ENCODE assay signal across 12 cellular contexts in the genomic region with DNA sequence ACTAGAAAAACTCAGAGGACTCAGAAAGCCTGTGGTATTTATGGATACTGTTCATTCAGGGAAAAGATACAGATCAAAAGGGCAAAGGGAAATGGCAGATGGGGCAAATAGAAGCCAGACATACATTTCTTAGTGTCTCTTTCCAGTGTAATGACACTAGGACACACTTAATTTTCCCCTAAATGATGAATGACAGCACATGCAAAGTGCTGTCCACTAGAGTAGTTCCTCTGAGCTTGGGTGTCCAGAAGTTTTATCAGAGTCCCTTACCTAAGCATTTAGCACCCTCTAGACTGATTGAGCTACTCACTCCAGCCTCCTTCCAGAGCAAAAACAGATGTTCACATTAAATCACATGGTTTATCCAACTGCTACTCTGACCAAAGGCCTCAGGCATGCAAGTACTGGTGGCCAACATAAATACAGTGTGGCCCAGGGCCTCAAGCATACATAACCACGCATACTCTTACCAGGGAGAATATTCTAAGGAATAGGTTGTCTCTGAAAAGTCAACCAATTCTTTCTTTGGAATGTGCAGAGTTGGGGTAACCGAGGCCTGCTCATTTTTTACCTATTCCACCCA.
DNase-seq lines count a peak whose midpoint lies in the region; ATAC-seq and TF ChIP-seq lines count a peak whose summit lies in the region.
"Had no signal": no experiment of that assay in that cellular context is flagged by ENCODE, and none has a peak within 500 bp of the region (broad histone marks: within the 10 kb centered on the region; RNA-seq: fewer than 3 reads in every experiment).

No MANE protein-coding gene starts in this region.

- 59% methylated on average over 2 of the region's 2 CpGs for WGBS in right cardiac atrium

- no peak overlapping the region for H3K4me3 ChIP-seq in right cardiac atrium (ENCODE audit: low read length)
- H3K4me3 ChIP-seq in thoracic aorta = no peak overlapping the region
- H3K4me3 ChIP-seq: psoas muscle had no signal

- ATAC-seq in right cardiac atrium = peak; percentile 77 to 86
- peak; percentile 91 for ATAC-seq in thoracic aorta (ENCODE audit: insufficient number of reproducible peaks, low FRiP score, low read depth)
- ATAC-seq: activated CD8-positive, alpha-beta T cell treated with anti-CD3 and anti-CD28 coated beads, Interleukin-2, amount 10 ng/mL, durations not matched to agents 7 days and 5 days; psoas muscle had no signal

- peak; percentile 70 for DNase-seq in HCEC 1CT
- peak; percentile 91 for DNase-seq in amniotic stem cell (lab: John Stamatoyannopoulos, UW)
- peak; percentile 14 to 43 (median 19) for DNase-seq in right cardiac atrium
- DNase-seq in thoracic aorta (ENCODE audit: low spot score) = no peak
- DNase-seq in RPMI8226 = no peak
- DNase-seq in activated effector memory CD4-positive, alpha-beta T cell treated with Interleukin-2 at 50 U/mL for 16 hours = no peak
- DNase-seq in activated CD4-positive, alpha-beta T cell treated with anti-CD3 and anti-CD28 coated beads, Interleukin-2, amount 50 U/mL, for 1 hour = no peak
- DNase-seq: activated CD8-positive, alpha-beta T cell treated with anti-CD3 and anti-CD28 coated beads, Interleukin-2, amount 10 ng/mL, durations not matched to agents 7 days and 5 days; Karpas-422; psoas muscle; substantia nigra; T1000 had no signal

- TF ChIP-seq CTCF in thoracic aorta (IDR thresholded peaks at IDR 0.05) = no peak

- no peaks in the 10 kb centered on the region for H3K27me3 ChIP-seq in right cardiac atrium (ENCODE audit: control insufficient read depth, insufficient read depth)
- H3K27me3 ChIP-seq in thoracic aorta (replicated peaks; ENCODE audit: insufficient read depth) = no peaks in the 10 kb centered on the region

- H3K27ac ChIP-seq in right cardiac atrium (ENCODE audit: low read length) (no peak overlapping the region), thoracic aorta (no peak overlapping the region)
- H3K27ac ChIP-seq: psoas muscle had no signal

- no peaks in the 10 kb centered on the region for H3K36me3 ChIP-seq in thoracic aorta

- peaks cover 2% of the 10 kb centered on the region for H3K4me1 ChIP-seq in right cardiac atrium (ENCODE audit: control insufficient read depth, insufficient read depth, low read length)
- H3K4me1 ChIP-seq in thoracic aorta (ENCODE audit: control insufficient read depth in 1 of 2, low read depth in 2 of 2) = peaks cover 5 to 18% of the 10 kb centered on the region in 2 donors
- H3K4me1 ChIP-seq: psoas muscle had no signal

- H3K9me3 ChIP-seq in right cardiac atrium (ENCODE audit: control insufficient read depth, low read length) (no peaks in the 10 kb centered on the region), thoracic aorta (no peaks in the 10 kb centered on the region)
- H3K9me3 ChIP-seq: psoas muscle had no signal

- intact Hi-C loops in right cardiac atrium (cut with DNase I) = no loop called here

Comparison
In these comparisons a context has a peak if more than half of its experiments do, and no peak if none do; other contexts are left out.
1. DNase-seq: peak in HCEC 1CT (single experiment), amniotic stem cell (single experiment) and right cardiac atrium (3 of 3); none in thoracic aorta (single experiment), RPMI8226 (single experiment), activated effector memory CD4-positive, alpha-beta T cell treated with Interleukin-2 at 50 U/mL for 16 hours (single experiment) and activated CD4-positive, alpha-beta T cell treated with anti-CD3 and anti-CD28 coated beads, Interleukin-2, amount 50 U/mL, for 1 hour (single experiment).